In the genomic region with DNA sequence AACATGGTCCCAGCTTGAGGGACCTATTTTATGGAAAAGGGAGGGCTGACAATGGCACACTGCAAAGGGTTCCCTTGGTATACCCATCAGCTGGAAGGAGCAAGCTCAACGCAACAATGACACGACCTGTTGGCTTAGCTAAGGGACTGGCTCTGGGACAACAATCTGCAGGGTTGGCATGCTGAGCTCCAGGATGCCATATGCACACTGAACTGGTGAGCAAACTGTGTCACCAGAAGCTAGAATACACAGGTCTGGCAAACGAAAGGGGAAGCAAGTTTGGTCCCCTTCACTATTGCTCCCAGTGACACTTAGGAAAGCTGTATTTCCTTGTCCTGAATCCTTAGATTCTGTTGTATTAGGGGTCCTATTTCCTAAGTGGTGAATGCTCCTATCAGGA, we compare ENCODE assay signal across 29 cellular contexts. TPM values are rescaled to one million over a fixed set of nuclear protein-coding genes. Genes with fewer than 3 reads are reported as not detected.
"Had no signal": no experiment of that assay in that cellular context is flagged by ENCODE, and none has a peak within 500 bp of the region (broad histone marks: within the 10 kb centered on the region; RNA-seq: fewer than 3 reads in every experiment).

No MANE protein-coding gene starts in this region.

- H3K4me3 Mint-ChIP-seq: natural killer cell; nephron; neural progenitor cell; stimulated activated effector memory CD8-positive, alpha-beta T cell treated with anti-CD3 and anti-CD28 coated beads, Interleukin-12 subunit alpha, Interleukin-12 subunit beta, amount 100 ng/mL, for 72 hours; stimulated activated naive B cell treated with anti-CD40 and anti-IgM and Interleukin-4, amounts not matched to agents 10 μg/mL and 1 μg/mL and 100 μg/mL, for 72 hours; stimulated activated naive CD8-positive, alpha-beta T cell treated with anti-CD3 and anti-CD28 coated beads, Interleukin-15, Interleukin-2, amounts not matched to agents 100 ng/mL and 50 ng/mL, for 24 hours had no signal

- DNase-seq: natural killer cell; occipital lobe; ovary; posterior cingulate gyrus; psoas muscle; right cardiac atrium; right lobe of liver; sigmoid colon; small intestine; stimulated activated CD4-positive, alpha-beta T cell treated with anti-CD3 and anti-CD28 coated beads, Interleukin-15, amount 100 ng/mL, for 24 hours; stimulated activated CD4-positive, alpha-beta T cell treated with anti-CD3 and anti-CD28 coated beads, Interleukin-2, amount 100 ng/mL, for 24 hours; stimulated activated CD4-positive, alpha-beta T cell treated with anti-CD3 and anti-CD28 coated beads, Interleukin-2, amount 100 ng/mL, for 48 hours; stimulated activated CD4-positive, alpha-beta T cell treated with anti-CD3 and anti-CD28 coated beads, Interleukin-4, amount 100 ng/mL, for 24 hours; stimulated activated naive B cell treated with anti-CD40 and anti-IgM and Interleukin-4, amounts not matched to agents 10 μg/mL and 1 μg/mL and 100 μg/mL, for 72 hours; stimulated activated naive CD4-positive, alpha-beta T cell treated with Interleukin-2 at 50 U/mL for 16 hours; stomach; thyroid gland; trophoblast cell; upper lobe of left lung had no signal

- H3K27me3 ChIP-seq: neural progenitor cell, ovary, right lobe of liver, sigmoid colon, thyroid gland, tibial nerve, upper lobe of left lung, vagina had no signal

- H3K4me1 ChIP-seq: neural progenitor cell, parathyroid adenoma, psoas muscle, right lobe of liver, sigmoid colon, stomach, thyroid gland, tibial nerve, upper lobe of left lung, vagina had no signal

- H3K36me3 ChIP-seq: neural progenitor cell, ovary, right lobe of liver, sigmoid colon, stomach, thoracic aorta, thyroid gland, tibial nerve, upper lobe of left lung, vagina had no signal

- H3K4me3 ChIP-seq: neural progenitor cell, ovary, psoas muscle, right lobe of liver, sigmoid colon, stomach, thoracic aorta, thyroid gland, tibial nerve, upper lobe of left lung, vagina had no signal

- H3K36me3 Mint-ChIP-seq: natural killer cell; neural progenitor cell; stimulated activated effector memory CD8-positive, alpha-beta T cell treated with anti-CD3 and anti-CD28 coated beads, Interleukin-12 subunit alpha, Interleukin-12 subunit beta, amount 100 ng/mL, for 72 hours had no signal

- H3K4me1 Mint-ChIP-seq: natural killer cell; nephron; neural progenitor cell; stimulated activated effector memory CD8-positive, alpha-beta T cell treated with anti-CD3 and anti-CD28 coated beads, Interleukin-12 subunit alpha, Interleukin-12 subunit beta, amount 100 ng/mL, for 72 hours had no signal

- H3K27ac ChIP-seq: neural progenitor cell, ovary, parathyroid adenoma, psoas muscle, right lobe of liver, sigmoid colon, stomach, thoracic aorta, thyroid gland, tibial nerve, upper lobe of left lung, vagina had no signal

- H3K27ac Mint-ChIP-seq: natural killer cell; nephron; neural progenitor cell; progenitor cell of endocrine pancreas; stimulated activated effector memory CD8-positive, alpha-beta T cell treated with anti-CD3 and anti-CD28 coated beads, Interleukin-12 subunit alpha, Interleukin-12 subunit beta, amount 100 ng/mL, for 72 hours; stimulated activated naive B cell treated with anti-CD40 and anti-IgM and Interleukin-4, amounts not matched to agents 10 μg/mL and 1 μg/mL and 100 μg/mL, for 72 hours; stimulated activated naive CD8-positive, alpha-beta T cell treated with anti-CD3 and anti-CD28 coated beads, Interleukin-15, Interleukin-2, amounts not matched to agents 100 ng/mL and 50 ng/mL, for 24 hours had no signal

- H3K9me3 ChIP-seq: right lobe of liver, thoracic aorta, thyroid gland, upper lobe of left lung, vagina had no signal

RNA-seq across cellular contexts. Expression of a gene that starts 38.0 kb away (rescaled TPM):
- total RNA-seq: natural killer cell, psoas muscle, skeletal muscle tissue, thoracic aorta, vagina had no signal
